15 cellular contexts compared by ENCODE assay signal in genomic region chr20:32466739-32467505, GRCh38.
A peak's percentile ranks its signal among the peaks of the same experiment; 100 is the strongest.
DNase-seq lines count a peak whose midpoint lies in the region; ATAC-seq and TF ChIP-seq lines count a peak whose summit lies in the region.
"Had no signal": no experiment of that assay in that cellular context is flagged by ENCODE, and none has a peak within 500 bp of the region (broad histone marks: within the 10 kb centered on the region; RNA-seq: fewer than 3 reads in every experiment).

No MANE protein-coding gene starts in this region.

- POLR2A ChIA-PET in MCF 10A (lab: Yijun Ruan, JAX) = interaction anchor here (0.6 kb wide), 1 partner anchor 561 kb away, joined by 3 read pairs; no protein-coding TSS in a partner anchor
- POLR2A ChIA-PET in naive thymus-derived CD8-positive, alpha-beta T cell (lab: Charles Lee) = interaction anchor here (0.7 to 1.2 kb wide), 2 partner anchors 13 to 44 kb away, joined by 3 to 4 read pairs; no protein-coding TSS in a partner anchor

- intact Hi-C loops in breast epithelium (cut with DNase I; ENCODE audit: low total_unique reads) (no loop called here), MCF 10A (cut with micrococcal nuclease) (no loop called here), upper lobe of right lung (cut with DNase I) (no loop called here), testis (cut with DNase I; ENCODE audit: low total_unique reads) (no loop called here)

- no peak for ATAC-seq in naive thymus-derived CD8-positive, alpha-beta T cell
- ATAC-seq in upper lobe of right lung (no peak), HG03108 (IDR thresholded peaks at IDR 0.05; ENCODE audit: unreplicated experiment) (no peak)
- no peak for ATAC-seq in activated T-cell treated with anti-CD3 and anti-CD28 coated beads, Interleukin-2, amount 50 U/mL, for 4 hours
- ATAC-seq: GM12878, psoas muscle had no signal

- H3K27ac ChIP-seq in breast epithelium (peak overlapping the region; percentile 89 to 95), upper lobe of right lung (peak overlapping the region; percentile 58), testis (peak overlapping the region in 1 of 2 donors; percentile 60)

- CTCF ChIA-PET in MCF 10A (lab: Yijun Ruan, JAX) = no interaction called here

- no peaks in the 10 kb centered on the region for H3K27me3 Mint-ChIP-seq in MCF 10A (ENCODE audit: insufficient read depth, unreplicated experiment)
- no peaks in the 10 kb centered on the region for H3K27me3 Mint-ChIP-seq in naive thymus-derived CD8-positive, alpha-beta T cell
- no peaks in the 10 kb centered on the region for H3K27me3 Mint-ChIP-seq in activated T-cell treated with anti-CD3 and anti-CD28 coated beads, Interleukin-2, amount 50 U/mL, for 4 hours (ENCODE audit: low read depth)
- H3K27me3 Mint-ChIP-seq: activated B cell treated with CpG ODN at 0.5 μM for 24 hours had no signal

- TF ChIP-seq POLR2A in breast epithelium (IDR thresholded peaks at IDR 0.05) (no peak), testis (IDR thresholded peaks at IDR 0.05) (no peak)

- no peaks in the 10 kb centered on the region for H3K27me3 ChIP-seq in breast epithelium
- no peaks in the 10 kb centered on the region for H3K27me3 ChIP-seq in upper lobe of right lung
- H3K27me3 ChIP-seq in testis = no peaks in the 10 kb centered on the region
- H3K27me3 ChIP-seq: suprapubic skin had no signal

- H3K36me3 ChIP-seq in breast epithelium (no peaks in the 10 kb centered on the region), upper lobe of right lung (no peaks in the 10 kb centered on the region), testis (ENCODE audit: low read depth, missing control alignments) (no peaks in the 10 kb centered on the region)
- H3K36me3 ChIP-seq: suprapubic skin had no signal

- no peak for DNase-seq in breast epithelium (ENCODE audit: low spot score in 2 of 2)
- no peak for DNase-seq in MCF 10A (ENCODE audit: unreplicated experiment)
- DNase-seq in fibroblast of villous mesenchyme (ENCODE audit: low read depth) = peak; percentile 52
- peak in 1 of 10 donors; percentile 59 for DNase-seq in naive thymus-derived CD8-positive, alpha-beta T cell
- no peak for DNase-seq in upper lobe of right lung
- DNase-seq in testis = no peak
- DNase-seq in activated T-cell treated with anti-CD3 and anti-CD28 coated beads, Interleukin-2, amount 50 U/mL, for 4 hours = no peak
- DNase-seq: activated B cell treated with CpG ODN at 0.5 μM for 24 hours, DMS53, NCI-H1048, SHP77 treated with DMSO at 0.1 percent for 48 hours had no signal

- WGBS in testis, 2 donors = 75 to 87% methylated on average over 10 to 15 of the region's 16 CpGs

- H3K4me3 Mint-ChIP-seq in MCF 10A (ENCODE audit: unreplicated experiment) = no peak overlapping the region
- H3K4me3 Mint-ChIP-seq in naive thymus-derived CD8-positive, alpha-beta T cell = no peak overlapping the region
- H3K4me3 Mint-ChIP-seq in activated T-cell treated with anti-CD3 and anti-CD28 coated beads, Interleukin-2, amount 50 U/mL, for 4 hours = no peak overlapping the region
- H3K4me3 Mint-ChIP-seq: activated B cell treated with CpG ODN at 0.5 μM for 24 hours had no signal

- H3K27ac Mint-ChIP-seq in MCF 10A (ENCODE audit: low read depth, unreplicated experiment) = no peak overlapping the region
- H3K27ac Mint-ChIP-seq in naive thymus-derived CD8-positive, alpha-beta T cell = peak overlapping the region in 7 of 10 donors; percentile 24 to 88 (median 68)
- H3K27ac Mint-ChIP-seq: activated B cell treated with CpG ODN at 0.5 μM for 24 hours had no signal

- H3K4me1 ChIP-seq in breast epithelium (peaks cover 10 to 27% of the 10 kb centered on the region in 2 donors), upper lobe of right lung (peaks cover 57% of the 10 kb centered on the region), testis (peaks cover 44% of the 10 kb centered on the region)
- H3K4me1 ChIP-seq: psoas muscle had no signal

- no peaks in the 10 kb centered on the region for H3K4me1 Mint-ChIP-seq in MCF 10A (ENCODE audit: insufficient read depth, unreplicated experiment)
- H3K4me1 Mint-ChIP-seq in naive thymus-derived CD8-positive, alpha-beta T cell = peaks cover 7 to 25% (median 11%) of the 10 kb centered on the region in 4 donors
- H3K4me1 Mint-ChIP-seq in activated T-cell treated with anti-CD3 and anti-CD28 coated beads, Interleukin-2, amount 50 U/mL, for 4 hours (ENCODE audit: low read depth) = peaks cover 5% of the 10 kb centered on the region

- H3K36me3 Mint-ChIP-seq in MCF 10A (ENCODE audit: insufficient read depth, unreplicated experiment) = no peaks in the 10 kb centered on the region
- H3K36me3 Mint-ChIP-seq in naive thymus-derived CD8-positive, alpha-beta T cell = peaks cover 0 to 26% (median 0%) of the 10 kb centered on the region in 3 donors
- peaks cover 4% of the 10 kb centered on the region for H3K36me3 Mint-ChIP-seq in activated T-cell treated with anti-CD3 and anti-CD28 coated beads, Interleukin-2, amount 50 U/mL, for 4 hours (ENCODE audit: insufficient read depth)

- TF ChIP-seq CTCF in breast epithelium (IDR thresholded peaks at IDR 0.05) (no peak), MCF 10A (IDR thresholded peaks at IDR 0.05; ENCODE audit: unreplicated experiment) (no peak), fibroblast of villous mesenchyme (IDR thresholded peaks at IDR 0.05; ENCODE audit: insufficient read depth, low read depth, low read length) (peak; percentile 35), upper lobe of right lung (IDR thresholded peaks at IDR 0.05) (no peak), testis (IDR thresholded peaks at IDR 0.05) (no peak)

- no TSS peak for BruUV-seq in MCF 10A (replicated peaks; lab: Mats Ljungman, UMichigan)

- no peaks in the 10 kb centered on the region for H3K9me3 Mint-ChIP-seq in MCF 10A (ENCODE audit: unreplicated experiment)
- no peaks in the 10 kb centered on the region for H3K9me3 Mint-ChIP-seq in naive thymus-derived CD8-positive, alpha-beta T cell
- H3K9me3 Mint-ChIP-seq in activated T-cell treated with anti-CD3 and anti-CD28 coated beads, Interleukin-2, amount 50 U/mL, for 4 hours = no peaks in the 10 kb centered on the region
- H3K9me3 Mint-ChIP-seq: activated B cell treated with CpG ODN at 0.5 μM for 24 hours had no signal

- no peak overlapping the region for H3K4me3 ChIP-seq in breast epithelium
- H3K4me3 ChIP-seq in fibroblast of villous mesenchyme (ENCODE audit: low read depth, low read length) = no peak overlapping the region
- H3K4me3 ChIP-seq in upper lobe of right lung = no peak overlapping the region
- H3K4me3 ChIP-seq in testis = no peak overlapping the region
- H3K4me3 ChIP-seq: GM12878, psoas muscle, suprapubic skin had no signal

- H3K9me3 ChIP-seq in breast epithelium (no peaks in the 10 kb centered on the region), upper lobe of right lung (no peaks in the 10 kb centered on the region), testis (no peaks in the 10 kb centered on the region)
- H3K9me3 ChIP-seq: psoas muscle, suprapubic skin had no signal
